ENCODE assay signal across 9 cellular contexts in the genomic region with DNA sequence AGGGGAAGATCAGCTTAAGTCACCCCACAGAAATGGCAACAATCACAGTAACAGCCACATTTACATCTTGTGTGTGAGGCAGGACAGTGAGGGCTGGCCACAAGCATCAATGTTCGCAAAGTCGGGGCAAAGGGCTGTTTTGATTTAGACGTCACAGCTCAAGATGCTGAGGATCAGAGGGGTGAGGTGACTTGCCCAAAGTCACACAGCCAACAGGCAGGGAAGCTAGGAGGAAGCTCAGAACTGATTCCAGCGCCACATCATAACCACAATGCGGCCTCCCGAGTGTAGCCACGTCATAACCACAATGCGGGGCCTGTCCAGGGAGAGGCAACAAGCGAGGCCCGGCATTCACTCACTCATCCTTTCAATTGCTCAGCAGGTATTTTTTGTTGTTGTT. TPM values are rescaled to one million over a fixed set of nuclear protein-coding genes. Genes with fewer than 3 reads are reported as not detected.
DNase-seq lines count a peak whose midpoint lies in the region; ATAC-seq, FAIRE-seq and TF ChIP-seq lines count a peak whose summit lies in the region.
"Had no signal": no experiment of that assay in that cellular context is flagged by ENCODE, and none has a peak within 500 bp of the region (broad histone marks: within the 10 kb centered on the region; RNA-seq: fewer than 3 reads in every experiment).

No MANE protein-coding gene starts in this region.

- H3K9me3 ChIP-seq in GM12878 (replicated peaks; ENCODE audit: control insufficient read depth, insufficient read depth, low read length), result no peaks in the 10 kb centered on the region

- BruUV-seq in GM12878 (replicated peaks; lab: Mats Ljungman, UMichigan), result no TSS peak

- POLR2A ChIA-PET in GM12878 (lab: Charles Lee), result interaction anchor here (1.0 to 4.7 kb wide), 8 partner anchors 11 to 63 kb away, joined by 4 to 104 read pairs (median 18); a partner anchor contains a TSS

- peak overlapping the region; percentile 69; the same call in 1 of the 2 replicates for H3K4me3 ChIP-seq in GM12878
- H3K4me3 ChIP-seq: cardiac muscle cell had no signal

- DNase-seq in GDM1 (lab: John Stamatoyannopoulos, UW), result peak; percentile 20
- DNase-seq in T-helper 22 cell (ENCODE audit: low read depth), result peak; percentile 70
- no peak for DNase-seq in GM12878 (ENCODE audit: low read depth, low spot score)
- peak; percentile 61 to 80 for DNase-seq in stimulated activated CD4-positive, alpha-beta T cell treated with anti-CD3 and anti-CD28 coated beads, Interleukin-12 subunit alpha, Interleukin-12 subunit beta, amount 100 ng/mL, for 24 hours (ENCODE audit: low read depth in 2 of 2)
- no peak for DNase-seq in GM12892 (ENCODE audit: insufficient read length)
- DNase-seq in GM13977 (ENCODE audit: low spot score), result no peak

- intact Hi-C loops in GM12878 (cut with micrococcal nuclease; ENCODE audit: unreplicated experiment), result loop anchor here (2.0 kb wide), 1 partner anchor 15 kb away; a partner anchor contains a TSS

- H3K27ac ChIP-seq in GM12878 (ENCODE audit: control insufficient read depth, insufficient read depth), result peak overlapping the region; percentile 11; the same call in 1 of the 2 replicates

- H3K27me3 ChIP-seq in GM12878 (replicated peaks in 1 of 2; ENCODE audit: control insufficient read depth in 2 of 2, insufficient read depth in 2 of 2, low read length in 1 of 2), result no peaks in the 10 kb centered on the region
- H3K27me3 ChIP-seq: cardiac muscle cell had no signal

- SMC1A ChIA-PET in GM12878 (lab: Charles Lee; ENCODE audit: uncharacterized antibody, unreplicated experiment), result interaction anchor here (1.0 to 5.6 kb wide), 8 partner anchors 12 to 120 kb away, joined by 3 to 103 read pairs (median 6); a partner anchor contains a TSS

- 37% methylated on average over 10 of the region's 10 CpGs for WGBS in GM12878 (ENCODE audit: insufficient coverage, insufficient replicate concordance, low lambda C conversion rate, missing lambda C conversion rate)

- no peak for TF ChIP-seq RAD21 in GM12878 (IDR thresholded peaks at IDR 0.05; ENCODE audit: insufficient read depth, low read depth, low read length)

- H3K9ac ChIP-seq in GM12878 (ENCODE audit: control insufficient read depth, insufficient read depth, low read length), result peak overlapping the region; percentile 74

- H3K4me1 ChIP-seq in GM12878 (ENCODE audit: control insufficient read depth, insufficient read depth, low read length), result peaks cover 52% of the 10 kb centered on the region

- H2AFZ ChIP-seq in GM12878 (ENCODE audit: control insufficient read depth, low read depth, low read length), result no peak overlapping the region

- ATAC-seq in GM12878 (no peak), HG02981 (IDR thresholded peaks at IDR 0.05; ENCODE audit: unreplicated experiment) (no peak), HG03025 (IDR thresholded peaks at IDR 0.05; ENCODE audit: low FRiP score, unreplicated experiment) (no peak)

- no peak for TF ChIP-seq EP300 in GM12878 (IDR thresholded peaks at IDR 0.05; ENCODE audit: borderline replicate concordance in 1 of 2, control insufficient read depth in 1 of 2, low read depth in 2 of 2, low read length in 2 of 2)

- CTCF ChIA-PET in GM12878 (lab: Yijun Ruan, JAX), result interaction anchor here (1.3 to 6.1 kb wide), 2 partner anchors 13 to 60 kb away, joined by 4 to 74 read pairs; a partner anchor contains a TSS

- peaks cover 92% of the 10 kb centered on the region for H3K79me2 ChIP-seq in GM12878 (ENCODE audit: control insufficient read depth, insufficient read depth, low read length)

- peak; percentile 42; the same call in 1 of the 2 replicates for TF ChIP-seq POLR2A in GM12878 (IDR thresholded peaks at IDR 0.05; ENCODE audit: low read depth, low read length)
- no peak for TF ChIP-seq POLR2A in GM12892 (IDR thresholded peaks at IDR 0.05; ENCODE audit: low read depth, low read length)

- peaks cover 11 to 27% of the 10 kb centered on the region in 2 experiments; a peak in 3 of 4 replicates for H3K36me3 ChIP-seq in GM12878 (ENCODE audit: control insufficient read depth in 2 of 2, insufficient read depth in 2 of 2, low read length in 1 of 2)
- H3K36me3 ChIP-seq: cardiac muscle cell had no signal

- RAD21 ChIA-PET in GM12878 (lab: Charles Lee; ENCODE audit: unreplicated experiment), result interaction anchor here (0.5 to 9.9 kb wide), 8 partner anchors 8 to 111 kb away, joined by 3 to 158 read pairs (median 5); a partner anchor contains a TSS

- in situ Hi-C loops in GM12878 (cut with MboI) (no loop called here), GM13977 (cut with MboI; ENCODE audit: low pct_unique_long_range_greater_than_20kb, low sequenced_read_pairs, unreplicated experiment) (no loop called here)

- peak overlapping the region; percentile 86; the same call in 1 of the 2 replicates for H3K4me2 ChIP-seq in GM12878 (ENCODE audit: control insufficient read depth, insufficient read depth)

- peaks cover 11% of the 10 kb centered on the region for H4K20me1 ChIP-seq in GM12878 (ENCODE audit: control insufficient read depth, insufficient read depth)

- TF ChIP-seq CTCF in GM12878 (IDR thresholded peaks at IDR 0.05 in 2 of 3, conservative IDR thresholded peaks at IDR 0.05 in 1 of 3; ENCODE audit: control insufficient read depth in 2 of 3, extremely low read depth in 1 of 3, insufficient read depth in 1 of 3, low read depth in 3 of 3, low read length in 3 of 3), result no peak
- no peak for TF ChIP-seq CTCF in GM13977 (IDR thresholded peaks at IDR 0.05; ENCODE audit: extremely low read depth, insufficient read depth, missing control alignments)

- FAIRE-seq in GM12878 (lab: Jason Lieb, UNC), result no peak
- FAIRE-seq in GM12892 (lab: Jason Lieb, UNC), result no peak

TF ChIP-seq in GM12878, 131 proteins besides CTCF, POLR2A, EP300 and RAD21:
- 0 out of 2 replicates have a peak, but pooled peaks have one; percentile 33 for TF ChIP-seq CBFB (IDR thresholded peaks at IDR 0.05; ENCODE audit: low read depth)
- no peak for TF ChIP-seq STAT1 (conservative IDR thresholded peaks at IDR 0.05)
- no peak for TF ChIP-seq NFYA (IDR thresholded peaks at IDR 0.05; ENCODE audit: borderline replicate concordance, low read depth, low read length)
- no peak for TF ChIP-seq BMI1 (IDR thresholded peaks at IDR 0.05; ENCODE audit: borderline replicate concordance)
- TF ChIP-seq LARP7 (IDR thresholded peaks at IDR 0.05), result no peak
- TF ChIP-seq RUNX3 (IDR thresholded peaks at IDR 0.05; ENCODE audit: low read length), result peak; percentile 72
- TF ChIP-seq, protein P1, sequence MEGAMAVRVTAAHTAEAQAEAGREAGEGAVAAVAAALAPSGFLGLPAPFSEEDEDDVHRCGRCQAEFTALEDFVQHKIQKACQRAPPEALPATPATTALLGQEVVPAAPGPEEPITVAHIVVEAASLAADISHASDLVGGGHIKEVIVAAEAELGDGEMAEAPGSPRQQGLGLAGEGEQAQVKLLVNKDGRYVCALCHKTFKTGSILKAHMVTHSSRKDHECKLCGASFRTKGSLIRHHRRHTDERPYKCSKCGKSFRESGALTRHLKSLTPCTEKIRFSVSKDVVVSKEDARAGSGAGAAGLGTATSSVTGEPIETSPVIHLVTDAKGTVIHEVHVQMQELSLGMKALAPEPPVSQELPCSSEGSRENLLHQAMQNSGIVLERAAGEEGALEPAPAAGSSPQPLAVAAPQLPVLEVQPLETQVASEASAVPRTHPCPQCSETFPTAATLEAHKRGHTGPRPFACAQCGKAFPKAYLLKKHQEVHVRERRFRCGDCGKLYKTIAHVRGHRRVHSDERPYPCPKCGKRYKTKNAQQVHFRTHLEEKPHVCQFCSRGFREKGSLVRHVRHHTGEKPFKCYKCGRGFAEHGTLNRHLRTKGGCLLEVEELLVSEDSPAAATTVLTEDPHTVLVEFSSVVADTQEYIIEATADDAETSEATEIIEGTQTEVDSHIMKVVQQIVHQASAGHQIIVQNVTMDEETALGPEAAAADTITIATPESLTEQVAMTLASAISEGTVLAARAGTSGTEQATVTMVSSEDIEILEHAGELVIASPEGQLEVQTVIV (IDR thresholded peaks at IDR 0.05; ENCODE audit: borderline replicate concordance, partially characterized antibody), result no peak

RNA-seq across cellular contexts. Expression of a gene that starts 14.3 kb away (rescaled TPM):
- total RNA-seq in GM12878 (2013; cell fraction: nucleolus; rRNA removed), result 217 and 221 TPM in 2 replicates
- 55.8 and 57.4 TPM in 2 replicates for total RNA-seq in GM12878 (2014; rRNA removed)
- total RNA-seq in GM12878 (2014; rRNA removed; fragmentation: Illumina TruSeq; extraction: Trizol), result 46.1 and 46.9 TPM in 2 replicates
- 75.4 and 96.4 TPM in 2 replicates for total RNA-seq in GM12878 (2021)
- 28.9 TPM for polyA plus RNA-seq in GM12878 (2011; ENCODE audit: low read depth)
- polyA plus RNA-seq in GM12878 (2011; rRNA removed), result 21.1 and 41.8 TPM in 2 replicates
- polyA plus RNA-seq in GM12878 (2011; cell fraction: cytosol; rRNA removed), result 45.3 and 48.2 TPM in 2 replicates
- polyA plus RNA-seq in GM12878 (2011; cell fraction: nucleus; rRNA removed), result 80.4 and 105 TPM in 2 replicates
- 49.9 and 55.9 TPM in 2 replicates for polyA plus RNA-seq in GM12878 (2012)
- 33.6 and 53.2 TPM in 2 replicates for polyA plus RNA-seq in GM12878 (2014; fragmentation: Illumina TruSeq; extraction: Trizol)
- 10 to 100 TPM; 14.2 to 20.4 TPM for polyA plus RNA-seq in GM12878 (2014; fragmentation: Nextera tagmentation; extraction: Ambion mirVana)
- 48.1 and 53.0 TPM in 2 replicates for polyA plus RNA-seq in GM12878 (2014; rRNA removed)
- 10 to 100 TPM; 54.9 to 55.3 TPM for polyA plus RNA-seq in GM12878 (2016; fragmentation: Nextera tagmentation; extraction: Ambion mirVana)
- polyA minus RNA-seq in GM12878 (2011; rRNA and poly(A)+ RNA removed), result 68.4 and 96.0 TPM in 2 replicates
- 35.1 and 36.6 TPM in 2 replicates for polyA minus RNA-seq in GM12878 (2011; cell fraction: cytosol; rRNA and poly(A)+ RNA removed)
- 53.1 and 106 TPM in 2 replicates for polyA minus RNA-seq in GM12878 (2011; cell fraction: nucleus; rRNA and poly(A)+ RNA removed)
- 30.6 TPM for polyA plus RNA-seq in GM12892 (2012; ENCODE audit: missing spikeins)

RNA-seq across cellular contexts. Expression of a gene that starts 20.2 kb away (rescaled TPM):
- not detected in 2 replicates for total RNA-seq in GM12878 (2013; cell fraction: nucleolus; rRNA removed)
- total RNA-seq in GM12878 (2014; rRNA removed) (not detected in 2 replicates), GM12878 (2014; rRNA removed; fragmentation: Illumina TruSeq; extraction: Trizol) (not detected in 2 replicates), GM12878 (2021) (not detected in 2 replicates)
- polyA plus RNA-seq in GM12878 (2011; ENCODE audit: low read depth), result not detected
- polyA plus RNA-seq in GM12878 (2011; rRNA removed) (not detected in 2 replicates), GM12878 (2014; fragmentation: Illumina TruSeq; extraction: Trizol) (not detected in 2 replicates), GM12878 (2014; fragmentation: Nextera tagmentation; extraction: Ambion mirVana) (not detected), GM12878 (2014; rRNA removed) (not detected in 2 replicates), GM12878 (2016; fragmentation: Nextera tagmentation; extraction: Ambion mirVana) (under 1 TPM in 1 of 2 experiments, not detected in 1; 0.73 TPM)
- polyA plus RNA-seq in GM12878 (2011; cell fraction: cytosol; rRNA removed), result not detected in 2 replicates
- not detected in 2 replicates for polyA plus RNA-seq in GM12878 (2011; cell fraction: nucleus; rRNA removed)
- polyA plus RNA-seq in GM12878 (2012), result not detected in 2 replicates
- not detected in 2 replicates for polyA minus RNA-seq in GM12878 (2011; rRNA and poly(A)+ RNA removed)
- not detected in 2 replicates for polyA minus RNA-seq in GM12878 (2011; cell fraction: cytosol; rRNA and poly(A)+ RNA removed)
- not detected in 2 replicates for polyA minus RNA-seq in GM12878 (2011; cell fraction: nucleus; rRNA and poly(A)+ RNA removed)
- polyA plus RNA-seq in GM12892 (2012; ENCODE audit: missing spikeins), result not detected
- total RNA-seq: cardiac muscle cell had no signal
- polyA plus RNA-seq: cardiac muscle cell had no signal

Comparison
In these comparisons a context has a peak if more than half of its experiments do, and no peak if none do; other contexts are left out.
1. DNase-seq: peak in GDM1 (single experiment), T-helper 22 cell (single experiment) and stimulated activated CD4-positive, alpha-beta T cell treated with anti-CD3 and anti-CD28 coated beads, Interleukin-12 subunit alpha, Interleukin-12 subunit beta, amount 100 ng/mL, for 24 hours (2 of 2); none in GM12878 (single experiment), GM12892 (single experiment) and GM13977 (single experiment).